In the genomic region with DNA sequence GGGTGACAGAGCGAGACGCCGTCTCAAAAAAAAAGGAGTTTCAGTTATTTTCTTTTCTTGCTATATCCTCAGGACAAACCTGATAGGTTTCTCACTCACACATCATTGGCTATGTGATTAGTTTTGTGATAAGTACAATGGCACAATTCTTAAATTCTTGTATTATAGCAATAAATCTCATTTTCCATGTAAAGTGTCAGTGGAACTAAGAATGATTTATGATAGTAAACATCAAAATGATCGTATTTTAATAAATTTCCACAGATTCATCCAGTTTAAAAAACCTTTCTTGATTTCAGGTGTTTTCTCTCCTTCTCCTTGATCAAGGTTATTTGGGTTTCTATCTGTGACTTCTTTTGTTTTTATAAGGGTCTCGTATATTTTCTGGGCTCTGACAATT, we compare ENCODE assay signal across 8 cellular contexts.
"Had no signal": no experiment of that assay in that cellular context is flagged by ENCODE, and none has a peak within 500 bp of the region (broad histone marks: within the 10 kb centered on the region; RNA-seq: fewer than 3 reads in every experiment).

No MANE protein-coding gene starts in this region.

- ATAC-seq: GM12878 had no signal

- H3K4me3 ChIP-seq: GM12878 had no signal

- FAIRE-seq: G401.6, GM12878, GM12891, GM12892, GM18507, GM19239 had no signal

- DNase-seq: GDM1, GF-D8 had no signal
